16 cellular contexts compared by ENCODE assay signal in genomic region chr3:45412731-45413130, GRCh38. TPM values are rescaled to one million over a fixed set of nuclear protein-coding genes. Genes with fewer than 3 reads are reported as not detected.
DNase-seq lines count a peak whose midpoint lies in the region; ATAC-seq and TF ChIP-seq lines count a peak whose summit lies in the region.
"Had no signal": no experiment of that assay in that cellular context is flagged by ENCODE, and none has a peak within 500 bp of the region (broad histone marks: within the 10 kb centered on the region; RNA-seq: fewer than 3 reads in every experiment).

No MANE protein-coding gene starts in this region.

- peaks cover 6% of the 10 kb centered on the region for H3K9me3 ChIP-seq in mucosa of descending colon
- no peaks in the 10 kb centered on the region for H3K9me3 ChIP-seq in ascending aorta
- H3K9me3 ChIP-seq: MG63 had no signal

- peaks cover 5% of the 10 kb centered on the region for H3K36me3 Mint-ChIP-seq in natural killer cell treated with Interleukin-12 subunit alpha and Interleukin-12 subunit beta and Interleukin-15 and Interleukin-18, amount 100 ng/mL, for 72 hours
- H3K36me3 Mint-ChIP-seq in natural killer cell = no peaks in the 10 kb centered on the region

- H3K36me3 ChIP-seq in mucosa of descending colon (ENCODE audit: low read depth) (no peaks in the 10 kb centered on the region), ascending aorta (no peaks in the 10 kb centered on the region)

- intact Hi-C loops in natural killer cell (cut with micrococcal nuclease) (no loop called here), mucosa of descending colon (cut with DNase I, micrococcal nuclease) (no loop called here), ascending aorta (cut with DNase I) (no loop called here)

- H3K4me3 ChIP-seq in mucosa of descending colon = no peak overlapping the region
- no peak overlapping the region for H3K4me3 ChIP-seq in ascending aorta
- H3K4me3 ChIP-seq: MG63 had no signal

- no peaks in the 10 kb centered on the region for H3K27me3 Mint-ChIP-seq in natural killer cell treated with Interleukin-12 subunit alpha and Interleukin-12 subunit beta and Interleukin-15 and Interleukin-18, amount 100 ng/mL, for 72 hours
- no peaks in the 10 kb centered on the region for H3K27me3 Mint-ChIP-seq in natural killer cell (ENCODE audit: low read depth in 2 of 2)
- H3K27me3 Mint-ChIP-seq: CD4-positive, CD25-positive, alpha-beta regulatory T cell had no signal

- no peak for DNase-seq in natural killer cell treated with Interleukin-12 subunit alpha and Interleukin-12 subunit beta and Interleukin-15 and Interleukin-18, amount 100 ng/mL, for 72 hours (ENCODE audit: low spot score)
- DNase-seq in natural killer cell = no peak
- DNase-seq in RPMI7951 (ENCODE audit: low read depth) = peak; percentile 39
- no peak for DNase-seq in mucosa of descending colon
- no peak for DNase-seq in stimulated activated naive CD4-positive, alpha-beta T cell treated with Interleukin-2 at 50 U/mL for 16 hours (lab: John Stamatoyannopoulos, UW)
- DNase-seq in ascending aorta (ENCODE audit: low spot score in 2 of 2) = no peak
- DNase-seq in central memory CD4-positive, alpha-beta T cell = no peak
- DNase-seq: AML-193; CD4-positive, CD25-positive, alpha-beta regulatory T cell; MG63; NCI-H1092; NCI-H146; NCI-H2081; NCI-H2227 treated with DMSO at 0.1 percent for 48 hours; SHP77 had no signal

- no peaks in the 10 kb centered on the region for H3K27me3 ChIP-seq in ascending aorta
- H3K27me3 ChIP-seq: MG63 had no signal

- no peak for ATAC-seq in natural killer cell treated with Interleukin-12 subunit alpha and Interleukin-12 subunit beta and Interleukin-15 and Interleukin-18, amount 100 ng/mL, for 72 hours
- ATAC-seq in natural killer cell = no peak
- peak; percentile 85 for ATAC-seq in mucosa of descending colon
- no peak for ATAC-seq in HG03025 (IDR thresholded peaks at IDR 0.05; ENCODE audit: low FRiP score, unreplicated experiment)

- no peaks in the 10 kb centered on the region for H3K9me3 Mint-ChIP-seq in natural killer cell treated with Interleukin-12 subunit alpha and Interleukin-12 subunit beta and Interleukin-15 and Interleukin-18, amount 100 ng/mL, for 72 hours
- no peaks in the 10 kb centered on the region for H3K9me3 Mint-ChIP-seq in natural killer cell
- H3K9me3 Mint-ChIP-seq: CD4-positive, CD25-positive, alpha-beta regulatory T cell had no signal

- H3K4me1 ChIP-seq in mucosa of descending colon (ENCODE audit: low read depth) (no peaks in the 10 kb centered on the region), ascending aorta (peaks cover 0 to 3% of the 10 kb centered on the region in 2 donors)

- peak overlapping the region; percentile 71 to 78 for H3K27ac Mint-ChIP-seq in natural killer cell treated with Interleukin-12 subunit alpha and Interleukin-12 subunit beta and Interleukin-15 and Interleukin-18, amount 100 ng/mL, for 72 hours
- no peak overlapping the region for H3K27ac Mint-ChIP-seq in natural killer cell
- H3K27ac Mint-ChIP-seq: CD4-positive, CD25-positive, alpha-beta regulatory T cell had no signal

- no peak overlapping the region for H3K4me3 Mint-ChIP-seq in natural killer cell treated with Interleukin-12 subunit alpha and Interleukin-12 subunit beta and Interleukin-15 and Interleukin-18, amount 100 ng/mL, for 72 hours
- H3K4me3 Mint-ChIP-seq in natural killer cell = no peak overlapping the region
- H3K4me3 Mint-ChIP-seq: CD4-positive, CD25-positive, alpha-beta regulatory T cell had no signal

- no peak for TF ChIP-seq CTCF in natural killer cell (IDR thresholded peaks at IDR 0.05)
- no peak for TF ChIP-seq CTCF in mucosa of descending colon (IDR thresholded peaks at IDR 0.05)
- TF ChIP-seq CTCF in ascending aorta (IDR thresholded peaks at IDR 0.05) = no peak

- peaks cover 30 to 47% of the 10 kb centered on the region in 2 donors for H3K4me1 Mint-ChIP-seq in natural killer cell treated with Interleukin-12 subunit alpha and Interleukin-12 subunit beta and Interleukin-15 and Interleukin-18, amount 100 ng/mL, for 72 hours (ENCODE audit: low read depth in 2 of 2)
- peaks cover 6 to 12% of the 10 kb centered on the region in 2 donors for H3K4me1 Mint-ChIP-seq in natural killer cell

- H3K27ac ChIP-seq in ascending aorta = no peak overlapping the region

RNA-seq across cellular contexts. Expression of gene LARS2, which starts 24.4 kb away (rescaled TPM):
- 10 to 100 TPM; 41.0 to 51.7 TPM for total RNA-seq in natural killer cell treated with Interleukin-12 subunit alpha and Interleukin-12 subunit beta and Interleukin-15 and Interleukin-18, amount 100 ng/mL, for 72 hours
- total RNA-seq in natural killer cell (10 to 100 TPM; 16.1 to 26.0 (median 18.4) TPM), mucosa of descending colon (10 to 100 TPM; 22.2 to 32.3 (median 23.8) TPM), ascending aorta (2.7 TPM)
- 15.0 and 16.5 TPM in 2 replicates for total RNA-seq in RPMI7951 (2014; rRNA removed; shearing (Covaris generic))

Comparison
In these comparisons a context has a peak if more than half of its experiments do, and no peak if none do; other contexts are left out.
1. H3K27ac Mint-ChIP-seq: peak in natural killer cell treated with Interleukin-12 subunit alpha and Interleukin-12 subunit beta and Interleukin-15 and Interleukin-18, amount 100 ng/mL, for 72 hours (2 of 2); none in natural killer cell (0 of 2).